ENCODE assay signal across 33 cellular contexts in the genomic region with DNA sequence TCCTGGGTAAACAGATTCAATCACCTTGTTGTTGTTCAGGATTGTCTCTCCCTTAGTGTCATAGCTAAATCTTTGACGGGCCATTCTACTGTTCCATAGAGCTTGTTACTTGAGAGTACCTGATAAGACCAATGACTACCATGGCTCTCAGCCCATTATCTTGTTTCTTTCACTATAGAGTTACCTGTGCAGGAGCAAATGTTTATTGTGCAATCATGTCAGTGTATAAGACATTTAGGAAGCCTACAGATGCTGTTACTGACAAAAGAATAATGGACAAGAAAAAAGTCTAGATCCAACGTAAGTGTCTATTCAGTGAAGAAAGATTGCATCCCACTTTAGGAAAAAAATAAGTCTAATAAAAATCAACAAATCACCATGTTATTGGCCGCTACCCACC.
"Had no signal": no experiment of that assay in that cellular context is flagged by ENCODE, and none has a peak within 500 bp of the region (broad histone marks: within the 10 kb centered on the region; RNA-seq: fewer than 3 reads in every experiment).

No MANE protein-coding gene starts in this region.

- H3K9me3 ChIP-seq: adrenal gland, ascending aorta, body of pancreas, breast epithelium had no signal

- H3K27me3 ChIP-seq: adrenal gland, ascending aorta, body of pancreas, brain microvascular endothelial cell, breast epithelium, cardiac muscle cell had no signal

- H3K4me3 ChIP-seq: adrenal gland, ascending aorta, body of pancreas, breast epithelium, cardiac muscle cell had no signal

- FAIRE-seq: astrocyte, bronchial epithelial cell had no signal

- ATAC-seq: activated naive CD4-positive, alpha-beta T cell treated with anti-CD3 and anti-CD28 coated beads, Interleukin-2, amount 50 U/mL, for 72 hours; activated naive CD8-positive, alpha-beta T cell treated with anti-CD3 and anti-CD28 coated beads, Interleukin-2, amount 50 U/mL, for 24 hours; activated T-cell treated with anti-CD3 and anti-CD28 coated beads, Interleukin-2, amount 50 U/mL, for 4 hours; activated T-cell treated with anti-CD3 and anti-CD28 coated beads, Interleukin-2, amount 50 U/mL, for 72 hours; activated T-helper 17 cell treated with anti-CD3 and anti-CD28 coated beads, Interleukin-2, amount 50 U/mL, for 72 hours; body of pancreas had no signal

- H3K4me1 ChIP-seq: adrenal gland, ascending aorta, body of pancreas, breast epithelium had no signal

- DNase-seq: activated effector memory CD4-positive, alpha-beta T cell treated with anti-CD3 and anti-CD28 coated beads, Interleukin-2, amount 50 U/mL, for 16 hours; activated effector memory CD4-positive, alpha-beta T cell treated with Interleukin-2 at 50 U/mL for 16 hours; activated gamma-delta T cell; activated gamma-delta T cell treated with Interleukin-2 at 50 U/mL for 16 hours; activated naive CD4-positive, alpha-beta T cell; activated naive CD4-positive, alpha-beta T cell treated with anti-CD3 and anti-CD28 coated beads for 36 hours; activated naive CD4-positive, alpha-beta T cell treated with anti-CD3 and anti-CD28 coated beads, Interleukin-2, amount 10 ng/mL, durations not matched to agents 7 days and 5 days; activated naive CD4-positive, alpha-beta T cell treated with anti-CD3 and anti-CD28 coated beads, Interleukin-2, amount 50 U/mL, for 16 hours; activated naive CD4-positive, alpha-beta T cell treated with Interleukin-2 at 50 U/mL for 16 hours; activated naive CD8-positive, alpha-beta T cell treated with anti-CD3 and anti-CD28 coated beads for 36 hours; activated naive CD8-positive, alpha-beta T cell treated with anti-CD3 and anti-CD28 coated beads, Interleukin-2, amount 10 ng/mL, durations not matched to agents 7 days and 5 days; activated naive CD8-positive, alpha-beta T cell treated with anti-CD3 and anti-CD28 coated beads, Interleukin-2, amount 50 U/mL, for 24 hours; activated T-cell treated with anti-CD3 and anti-CD28 coated beads, Interleukin-2, amount 50 U/mL, for 24 hours; activated T-cell treated with anti-CD3 and anti-CD28 coated beads, Interleukin-2, amount 50 U/mL, for 4 hours; activated T-cell treated with anti-CD3 and anti-CD28 coated beads, Interleukin-2, amount 50 U/mL, for 48 hours; activated T-cell treated with anti-CD3 and anti-CD28 coated beads, Interleukin-2, amount 50 U/mL, for 72 hours; adrenal gland; amniotic stem cell; amygdala; anterior cingulate cortex; aorta; body of pancreas; brain microvascular endothelial cell; caudate nucleus; central memory CD4-positive, alpha-beta T cell; cerebellar nuclear complex had no signal

- H3K36me3 ChIP-seq: adrenal gland, ascending aorta, brain microvascular endothelial cell, breast epithelium, cardiac muscle cell had no signal

- H3K27ac ChIP-seq: adrenal gland, ascending aorta, body of pancreas, brain microvascular endothelial cell, breast epithelium, cardiac muscle cell had no signal
